1 cellular context compared by ENCODE assay signal in the genomic region with DNA sequence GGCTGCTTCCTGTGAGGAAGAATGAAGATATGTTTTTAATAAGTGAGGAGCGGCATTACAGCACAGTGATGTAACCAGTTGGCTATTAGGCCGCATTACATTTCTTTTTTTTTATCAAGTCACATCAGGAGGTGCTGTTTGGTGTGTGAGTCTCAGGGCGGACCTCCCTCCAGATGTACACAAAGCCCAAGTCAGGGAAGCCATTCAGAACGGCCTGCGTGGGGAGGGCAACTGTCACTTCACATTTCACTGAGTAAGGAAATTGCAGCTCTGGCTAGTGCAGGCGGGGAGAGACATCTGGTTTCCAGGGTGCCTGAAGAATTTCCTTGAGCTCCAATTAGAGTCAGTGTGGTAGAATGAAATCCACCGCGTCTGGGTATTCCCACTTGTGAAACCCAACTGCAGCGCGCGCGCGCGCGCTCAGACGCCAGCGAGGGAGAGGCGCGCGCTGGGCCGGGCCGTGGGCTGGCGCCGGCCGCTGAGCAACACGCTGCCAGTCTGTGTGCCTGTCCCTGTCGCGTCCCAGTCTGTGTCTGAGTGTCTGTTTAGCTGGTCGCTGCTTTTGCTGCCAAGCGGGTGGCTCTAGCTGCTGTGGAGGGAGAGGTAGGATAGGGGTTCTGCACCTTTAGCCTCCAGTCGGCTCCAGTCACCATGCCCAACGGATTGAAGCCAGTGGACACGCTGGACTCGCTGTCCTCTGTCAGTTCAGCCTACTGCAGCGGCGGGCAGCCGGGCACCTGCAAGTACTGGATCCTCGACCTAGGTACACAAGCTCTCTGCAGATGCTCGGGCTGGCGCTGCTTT.
TF ChIP-seq lines count a peak whose summit lies in the region.

No MANE protein-coding gene starts in this region.

TF ChIP-seq in neural cell, 6 proteins besides CTCF, POLR2A, EP300 and RAD21 (continued from another document):
- TF ChIP-seq, protein P1, sequence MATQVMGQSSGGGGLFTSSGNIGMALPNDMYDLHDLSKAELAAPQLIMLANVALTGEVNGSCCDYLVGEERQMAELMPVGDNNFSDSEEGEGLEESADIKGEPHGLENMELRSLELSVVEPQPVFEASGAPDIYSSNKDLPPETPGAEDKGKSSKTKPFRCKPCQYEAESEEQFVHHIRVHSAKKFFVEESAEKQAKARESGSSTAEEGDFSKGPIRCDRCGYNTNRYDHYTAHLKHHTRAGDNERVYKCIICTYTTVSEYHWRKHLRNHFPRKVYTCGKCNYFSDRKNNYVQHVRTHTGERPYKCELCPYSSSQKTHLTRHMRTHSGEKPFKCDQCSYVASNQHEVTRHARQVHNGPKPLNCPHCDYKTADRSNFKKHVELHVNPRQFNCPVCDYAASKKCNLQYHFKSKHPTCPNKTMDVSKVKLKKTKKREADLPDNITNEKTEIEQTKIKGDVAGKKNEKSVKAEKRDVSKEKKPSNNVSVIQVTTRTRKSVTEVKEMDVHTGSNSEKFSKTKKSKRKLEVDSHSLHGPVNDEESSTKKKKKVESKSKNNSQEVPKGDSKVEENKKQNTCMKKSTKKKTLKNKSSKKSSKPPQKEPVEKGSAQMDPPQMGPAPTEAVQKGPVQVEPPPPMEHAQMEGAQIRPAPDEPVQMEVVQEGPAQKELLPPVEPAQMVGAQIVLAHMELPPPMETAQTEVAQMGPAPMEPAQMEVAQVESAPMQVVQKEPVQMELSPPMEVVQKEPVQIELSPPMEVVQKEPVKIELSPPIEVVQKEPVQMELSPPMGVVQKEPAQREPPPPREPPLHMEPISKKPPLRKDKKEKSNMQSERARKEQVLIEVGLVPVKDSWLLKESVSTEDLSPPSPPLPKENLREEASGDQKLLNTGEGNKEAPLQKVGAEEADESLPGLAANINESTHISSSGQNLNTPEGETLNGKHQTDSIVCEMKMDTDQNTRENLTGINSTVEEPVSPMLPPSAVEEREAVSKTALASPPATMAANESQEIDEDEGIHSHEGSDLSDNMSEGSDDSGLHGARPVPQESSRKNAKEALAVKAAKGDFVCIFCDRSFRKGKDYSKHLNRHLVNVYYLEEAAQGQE (IDR thresholded peaks at IDR 0.05; ENCODE audit: borderline replicate concordance): peak; percentile 72
- no peak for TF ChIP-seq TAF1 (IDR thresholded peaks at IDR 0.05; ENCODE audit: low read depth)
